Comparison of ENCODE assay signal across 8 cellular contexts in genomic region chr11:17207317-17208256, GRCh38. TPM values are rescaled to one million over a fixed set of nuclear protein-coding genes. Genes with fewer than 3 reads are reported as not detected.
A peak's percentile ranks its signal among the peaks of the same experiment; 100 is the strongest.
DNase-seq lines count a peak whose midpoint lies in the region; ATAC-seq and TF ChIP-seq lines count a peak whose summit lies in the region.

PIK3C2A (minus strand) TSS chr11:17207986; CDS start chr11:17169741, 38,245 bp downstream.

- H3K27me3 ChIP-seq in mucosa of rectum (ENCODE audit: control insufficient read depth in 2 of 2, insufficient read depth in 2 of 2, low read length in 2 of 2), result no peaks in the 10 kb centered on the region

- H3K27ac ChIP-seq in mucosa of rectum (ENCODE audit: low read depth in 2 of 2, low read length in 2 of 2), result peak within 1 kb of the TSS; percentile 96 to 97

- H3K27me3 Mint-ChIP-seq in activated T-cell treated with anti-CD3 and anti-CD28 coated beads, Interleukin-2, amount 50 U/mL, for 24 hours, result no peaks in the 10 kb centered on the region

- peak within 1 kb of the TSS; percentile 97 for H3K4me3 Mint-ChIP-seq in activated T-cell treated with anti-CD3 and anti-CD28 coated beads, Interleukin-2, amount 50 U/mL, for 24 hours

- peak; percentile 95 for TF ChIP-seq POLR2A in erythroblast (IDR thresholded peaks at IDR 0.05; ENCODE audit: low read length)

- DNase-seq in DMS79 (lab: John Stamatoyannopoulos, UW), result peak; percentile 92
- DNase-seq in KG1 (lab: John Stamatoyannopoulos, UW), result peak; percentile 81
- peak; percentile 96 for DNase-seq in activated T-cell treated with anti-CD3 and anti-CD28 coated beads, Interleukin-2, amount 50 U/mL, for 24 hours
- peak; percentile 94 to 97 for DNase-seq in erythroblast (lab: John Stamatoyannopoulos, UW)
- peak; percentile 97 for DNase-seq in stimulated activated CD8-positive, alpha-beta memory T cell treated with anti-CD3 and anti-CD28 coated beads, Interleukin-4, amount 100 ng/mL, for 48 hours

- H3K4me3 ChIP-seq in mucosa of rectum (ENCODE audit: low read length in 2 of 2), result peak within 1 kb of the TSS; percentile 88 to 92

- peak within 1 kb of the TSS; percentile 95 for H3K9ac ChIP-seq in mucosa of rectum (ENCODE audit: low read depth in 1 of 2, low read length in 2 of 2)

- H3K4me1 Mint-ChIP-seq in activated T-cell treated with anti-CD3 and anti-CD28 coated beads, Interleukin-2, amount 50 U/mL, for 24 hours (ENCODE audit: low read depth), result peaks cover 43% of the 10 kb centered on the region

- H3K9me3 ChIP-seq in mucosa of rectum (ENCODE audit: control insufficient read depth in 2 of 2, low read length in 2 of 2), result no peaks in the 10 kb centered on the region

- H3K36me3 Mint-ChIP-seq in activated T-cell treated with anti-CD3 and anti-CD28 coated beads, Interleukin-2, amount 50 U/mL, for 24 hours (ENCODE audit: low read depth), result peaks cover 25% of the 10 kb centered on the region

- H3K36me3 ChIP-seq in mucosa of rectum (ENCODE audit: control insufficient read depth in 2 of 2, insufficient read depth in 2 of 2, low read length in 2 of 2), result peaks cover 0 to 5% of the 10 kb centered on the region in 2 donors

- peak; percentile 98 for ATAC-seq in GM21737 (IDR thresholded peaks at IDR 0.05; ENCODE audit: unreplicated experiment)

- peaks cover 14% of the 10 kb centered on the region in 2 donors for H3K4me1 ChIP-seq in mucosa of rectum (ENCODE audit: control insufficient read depth in 2 of 2, insufficient read depth in 2 of 2, low read length in 2 of 2)

- peak within 1 kb of the TSS; percentile 99 for H3K27ac Mint-ChIP-seq in activated T-cell treated with anti-CD3 and anti-CD28 coated beads, Interleukin-2, amount 50 U/mL, for 24 hours

- no peaks in the 10 kb centered on the region for H3K9me3 Mint-ChIP-seq in activated T-cell treated with anti-CD3 and anti-CD28 coated beads, Interleukin-2, amount 50 U/mL, for 24 hours

TF ChIP-seq in PFSK-1, 5 proteins besides CTCF, POLR2A, EP300 and RAD21:
- TF ChIP-seq POLR2AphosphoS5 (IDR thresholded peaks at IDR 0.05; ENCODE audit: low read depth, low read length) (peak; percentile 96), REST (IDR thresholded peaks at IDR 0.05; ENCODE audit: insufficient read depth in 1 of 2, low read depth in 2 of 2, low read length in 2 of 2) (no peak; a peak in 1 of 4 replicates), SIN3A (IDR thresholded peaks at IDR 0.05; ENCODE audit: borderline replicate concordance, insufficient read depth, low read length) (no peak; the same call in 1 of the 2 replicates), TAF1 (IDR thresholded peaks at IDR 0.05; ENCODE audit: borderline replicate concordance, insufficient read depth, low read length) (peak; percentile 82), FOXP2 (optimal IDR thresholded peaks at IDR 0.05; ENCODE audit: borderline replicate concordance, extremely low read depth, extremely low read length, insufficient read depth) (peak; percentile 59)

RNA-seq across cellular contexts. Expression of gene PIK3C2A, which starts in this region (rescaled TPM):
- polyA plus RNA-seq in PFSK-1 (2012; ENCODE audit: insufficient read length, low read depth), result 9.6 TPM

Comparison
In these comparisons a context has a peak if more than half of its experiments do, and no peak if none do; other contexts are left out.
1. Peak in every context shown above with its lines: DNase-seq, ATAC-seq, H3K4me3 ChIP-seq and H3K27ac ChIP-seq.